In the genomic region with DNA sequence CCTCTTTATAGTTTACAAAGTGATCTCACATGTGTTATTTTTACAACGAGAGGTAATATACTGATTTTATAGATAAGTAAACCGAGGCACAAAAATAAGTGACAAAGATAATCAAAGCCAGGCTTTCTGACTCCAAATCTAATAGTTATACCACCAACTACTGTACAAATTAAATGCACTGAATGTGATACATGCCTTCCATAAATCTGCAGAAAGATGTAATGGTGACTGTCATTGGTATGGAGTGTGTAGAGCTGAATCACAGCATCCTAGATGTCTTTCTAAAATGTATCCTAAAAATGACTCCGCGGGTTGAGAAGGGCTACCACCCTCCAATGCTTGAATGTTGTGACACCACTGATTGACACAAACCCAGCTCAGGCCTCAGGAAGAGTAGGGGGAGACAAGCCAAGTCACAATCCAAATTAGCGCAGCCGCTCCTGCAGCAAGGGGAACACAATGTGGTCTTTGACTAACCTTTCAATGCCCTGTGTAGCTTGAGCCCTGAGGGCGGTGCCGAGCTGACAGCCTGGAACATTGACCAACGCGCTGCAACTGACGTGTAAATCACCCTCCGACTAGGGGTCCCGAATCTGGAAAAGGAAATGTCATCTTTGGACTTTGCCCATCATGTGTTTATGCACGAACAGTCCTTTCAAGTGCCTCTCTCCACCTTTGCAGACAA, we compare ENCODE assay signal across 15 cellular contexts.
"Had no signal": no experiment of that assay in that cellular context is flagged by ENCODE, and none has a peak within 500 bp of the region (broad histone marks: within the 10 kb centered on the region; RNA-seq: fewer than 3 reads in every experiment).

No MANE protein-coding gene starts in this region.

- H3K27me3 Mint-ChIP-seq: effector memory CD8-positive, alpha-beta T cell had no signal

- H3K9me3 Mint-ChIP-seq: effector memory CD8-positive, alpha-beta T cell; natural killer cell had no signal

- H3K4me1 ChIP-seq: thyroid gland, uterus had no signal

- H3K27ac Mint-ChIP-seq: activated T-helper 2 cell treated with anti-CD3 and anti-CD28 coated beads, Interferon-gamma antibody, Interleukin-2, Interleukin-4, amounts not matched to agents 10 μg/mL and 5 μg/mL and 100 μg/mL, durations not matched to agents 14 hours and 24 hours and 36 hours; natural killer cell had no signal

- H3K27ac ChIP-seq: body of pancreas, coronary artery, epithelial cell of prostate, stomach, thyroid gland, uterus had no signal

- H3K27me3 ChIP-seq: body of pancreas, stomach, thyroid gland, uterus had no signal

- ATAC-seq: body of pancreas; effector memory CD8-positive, alpha-beta T cell; natural killer cell had no signal

- H3K36me3 ChIP-seq: stomach, thyroid gland, uterus had no signal

- H3K4me3 Mint-ChIP-seq: effector memory CD8-positive, alpha-beta T cell; natural killer cell had no signal

- H3K4me3 ChIP-seq: body of pancreas, coronary artery, stomach, thyroid gland, uterus had no signal

- H3K36me3 Mint-ChIP-seq: natural killer cell had no signal

- DNase-seq: activated naive CD4-positive, alpha-beta T cell treated with anti-CD3 and anti-CD28 coated beads, Interleukin-2, amount 50 U/mL, for 16 hours; body of pancreas; central memory CD4-positive, alpha-beta T cell; effector memory CD8-positive, alpha-beta T cell; hippocampal formation; kidney glomerular epithelial cell; natural killer cell; stimulated activated CD4-positive, alpha-beta T cell treated with anti-CD3 and anti-CD28 coated beads, Interleukin-4, amount 100 ng/mL, for 24 hours; stomach; T-helper 2 cell; thyroid gland; uterus had no signal

- H3K9me3 ChIP-seq: body of pancreas, stomach, thyroid gland, uterus had no signal
